17 cellular contexts compared by ENCODE assay signal in the genomic region with DNA sequence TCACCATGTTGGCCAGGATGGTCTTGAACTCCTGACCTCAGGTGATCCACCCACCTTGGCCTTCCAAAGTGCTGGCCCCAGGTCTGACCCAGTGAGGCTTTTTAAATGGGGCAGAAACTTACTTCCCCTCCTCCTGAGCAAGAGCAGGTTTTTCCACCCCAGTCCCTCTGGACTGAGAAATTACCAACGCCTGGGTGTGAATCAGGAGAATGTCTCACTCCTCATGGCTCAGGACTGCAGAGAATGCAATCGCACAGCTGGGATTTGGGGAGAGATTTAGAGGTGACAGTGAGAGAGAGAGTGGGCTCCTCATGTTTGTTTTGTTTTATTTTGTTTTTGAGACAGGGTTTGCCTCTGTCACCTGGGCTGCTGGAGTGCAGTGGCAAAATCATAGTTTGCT.
DNase-seq lines count a peak whose midpoint lies in the region; ATAC-seq and TF ChIP-seq lines count a peak whose summit lies in the region.
"Had no signal": no experiment of that assay in that cellular context is flagged by ENCODE, and none has a peak within 500 bp of the region (broad histone marks: within the 10 kb centered on the region; RNA-seq: fewer than 3 reads in every experiment).

No MANE protein-coding gene starts in this region.

- in situ Hi-C loops in GM23248 (cut with MboI) = no loop called here

- no peak overlapping the region for H2AFZ ChIP-seq in GM23248
- H2AFZ ChIP-seq in smooth muscle cell (ENCODE audit: low read depth) = no peak overlapping the region

- peak; percentile 86 for DNase-seq in GM23248
- peak; percentile 47 for DNase-seq in adipocyte (ENCODE audit: low read depth)
- DNase-seq in foreskin fibroblast = peak; percentile 55 to 71
- DNase-seq in smooth muscle cell (lab: John Stamatoyannopoulos, UW; ENCODE audit: unreplicated experiment) = no peak
- DNase-seq in heart left ventricle = no peak
- no peak for DNase-seq in stimulated activated naive CD4-positive, alpha-beta T cell (lab: John Stamatoyannopoulos, UW)
- no peak for DNase-seq in DMS79 treated with DMSO at 0.1 percent for 48 hours (lab: John Stamatoyannopoulos, UW)
- DNase-seq: activated CD4-positive, alpha-beta T cell treated with anti-CD3 and anti-CD28 coated beads for 48 hours; activated T-cell treated with anti-CD3 and anti-CD28 coated beads, Interleukin-2, amount 50 U/mL, for 4 hours; amniotic stem cell; NCI-H2029; NCI-H774; RPMI8226; T-helper 17 cell had no signal

- TF ChIP-seq POLR2A in heart left ventricle (IDR thresholded peaks at IDR 0.05) = no peak

- peaks cover 69% of the 10 kb centered on the region for H3F3A ChIP-seq in GM23248 (ENCODE audit: insufficient read depth)
- peaks cover 46% of the 10 kb centered on the region for H3F3A ChIP-seq in smooth muscle cell (ENCODE audit: low read depth)

- no peaks in the 10 kb centered on the region for H3K9me2 ChIP-seq in GM23248 (ENCODE audit: insufficient read depth)

- intact Hi-C loops in heart left ventricle (cut with DNase I) = loop anchor here in 1 of 10 donors (5.0 kb wide), 1 partner anchor 33 kb away; no protein-coding TSS in a partner anchor

- peak overlapping the region; percentile 49 for H3K9ac ChIP-seq in GM23248
- H3K9ac ChIP-seq in adipocyte (ENCODE audit: low read length) = peak overlapping the region; percentile 61
- peak overlapping the region; percentile 65 for H3K9ac ChIP-seq in smooth muscle cell (ENCODE audit: low read depth)

- H3K4me2 ChIP-seq in GM23248 (ENCODE audit: unreplicated experiment) (peak overlapping the region; percentile 42), smooth muscle cell (peak overlapping the region; percentile 75)

- H3K27ac ChIP-seq in GM23248 = peak overlapping the region; percentile 85
- H3K27ac ChIP-seq in smooth muscle cell (ENCODE audit: low read depth) = peak overlapping the region; percentile 95
- H3K27ac ChIP-seq in heart left ventricle = peak overlapping the region in 2 of 12 donors; percentile 86 to 94
- H3K27ac ChIP-seq: C4-2B had no signal

- H3K4me1 ChIP-seq in GM23248 (ENCODE audit: insufficient read depth) = peaks cover 54% of the 10 kb centered on the region
- peaks cover 45% of the 10 kb centered on the region for H3K4me1 ChIP-seq in adipocyte (ENCODE audit: control insufficient read depth, insufficient read depth, low read length)
- peaks cover 27% of the 10 kb centered on the region for H3K4me1 ChIP-seq in smooth muscle cell (ENCODE audit: low read depth)
- peaks cover 0 to 28% (median 17%) of the 10 kb centered on the region in 12 donors for H3K4me1 ChIP-seq in heart left ventricle

- no peak overlapping the region for H3K4me3 ChIP-seq in GM23248
- H3K4me3 ChIP-seq in adipocyte (ENCODE audit: low read length) = no peak overlapping the region
- no peak overlapping the region for H3K4me3 ChIP-seq in foreskin fibroblast (ENCODE audit: low read depth in 1 of 2, low read length in 2 of 2)
- H3K4me3 ChIP-seq in smooth muscle cell = no peak overlapping the region
- H3K4me3 ChIP-seq in heart left ventricle = no peak overlapping the region
- H3K4me3 ChIP-seq: GM12878 had no signal

- no peak for TF ChIP-seq CTCF in foreskin fibroblast (IDR thresholded peaks at IDR 0.05; ENCODE audit: low read depth, low read length)
- TF ChIP-seq CTCF in smooth muscle cell (IDR thresholded peaks at IDR 0.05; ENCODE audit: borderline replicate concordance, insufficient read depth, poor library complexity, severe bottlenecking) = no peak
- no peak for TF ChIP-seq CTCF in heart left ventricle (IDR thresholded peaks at IDR 0.05)

- H4K20me1 ChIP-seq in GM23248 (ENCODE audit: insufficient read depth) = no peaks in the 10 kb centered on the region
- H4K20me1 ChIP-seq in smooth muscle cell (ENCODE audit: low read depth) = no peaks in the 10 kb centered on the region

- H3K9me3 ChIP-seq in GM23248 (ENCODE audit: low read depth) (no peaks in the 10 kb centered on the region), adipocyte (ENCODE audit: control insufficient read depth, low read length) (no peaks in the 10 kb centered on the region), smooth muscle cell (replicated peaks; ENCODE audit: low read depth) (no peaks in the 10 kb centered on the region), heart left ventricle (no peaks in the 10 kb centered on the region)

- no peaks in the 10 kb centered on the region for H3K27me3 ChIP-seq in GM23248 (replicated peaks; ENCODE audit: insufficient read depth)
- H3K27me3 ChIP-seq in adipocyte (replicated peaks; ENCODE audit: control insufficient read depth, insufficient read depth, low read length) = no peaks in the 10 kb centered on the region
- H3K27me3 ChIP-seq in smooth muscle cell (ENCODE audit: low read depth) = no peaks in the 10 kb centered on the region
- no peaks in the 10 kb centered on the region for H3K27me3 ChIP-seq in heart left ventricle

- H3K79me2 ChIP-seq in GM23248 (ENCODE audit: insufficient read depth) (peaks cover 39% of the 10 kb centered on the region), smooth muscle cell (ENCODE audit: low read depth) (no peaks in the 10 kb centered on the region)

- 19 to 21% methylated on average over 2 of the region's 2 CpGs for WGBS in GM23248 (ENCODE audit: low coverage in 1 of 2, low lambda C conversion rate in 2 of 2, missing lambda C conversion rate in 2 of 2), 2 experiments
- WGBS in smooth muscle cell (ENCODE audit: low lambda C conversion rate) = 2% methylated on average over 2 of the region's 2 CpGs
- WGBS in heart left ventricle, 4 donors = 86 to 93% (median 91%) methylated on average over 2 of the region's 2 CpGs

- peaks cover 34% of the 10 kb centered on the region for H3K36me3 ChIP-seq in GM23248 (ENCODE audit: low read depth)
- peaks cover 62% of the 10 kb centered on the region for H3K36me3 ChIP-seq in adipocyte (ENCODE audit: control insufficient read depth, insufficient read depth, low read length, severe bottlenecking)
- no peaks in the 10 kb centered on the region for H3K36me3 ChIP-seq in smooth muscle cell (ENCODE audit: low read depth)
- peaks cover 0 to 4% (median 0%) of the 10 kb centered on the region in 9 donors for H3K36me3 ChIP-seq in heart left ventricle

- ATAC-seq in GM18502 (IDR thresholded peaks at IDR 0.05; ENCODE audit: poor library complexity, unreplicated experiment) (no peak), heart left ventricle (no peak)
- ATAC-seq: activated T-cell treated with anti-CD3 and anti-CD28 coated beads, Interleukin-2, amount 50 U/mL, for 4 hours; GM12878; T-helper 17 cell had no signal

Comparison
In these comparisons a context has a peak if more than half of its experiments do, and no peak if none do; other contexts are left out.
1. DNase-seq: peak in GM23248 (single experiment), adipocyte (single experiment) and foreskin fibroblast (2 of 2); none in smooth muscle cell (single experiment), heart left ventricle (0 of 5), stimulated activated naive CD4-positive, alpha-beta T cell (0 of 6) and DMS79 treated with DMSO at 0.1 percent for 48 hours (single experiment).
2. Peak in every context shown above with its lines, with median percentiles within 50 percentile points of each other: H3K9ac ChIP-seq.